In genomic region chr17:6683081-6683684, GRCh38 we compare ENCODE assay signal across 26 cellular contexts. TPM values are rescaled to one million over a fixed set of nuclear protein-coding genes. Genes with fewer than 3 reads are reported as not detected.
"Had no signal": no experiment of that assay in that cellular context is flagged by ENCODE, and none has a peak within 500 bp of the region (broad histone marks: within the 10 kb centered on the region; RNA-seq: fewer than 3 reads in every experiment).

No MANE protein-coding gene starts in this region.

- H3K4me3 ChIP-seq: adrenal gland, coronary artery, SK-N-MC had no signal

- H3K4me1 ChIP-seq: adrenal gland had no signal

- DNase-seq: activated CD4-positive, alpha-beta T cell treated with anti-CD3 and anti-CD28 coated beads for 4 hours; activated CD8-positive, alpha-beta memory T cell treated with anti-CD3 and anti-CD28 coated beads, Interleukin-2, amount 50 U/mL, for 4 hours; activated CD8-positive, alpha-beta T cell treated with anti-CD3 and anti-CD28 coated beads for 36 hours; activated naive CD4-positive, alpha-beta T cell treated with anti-CD3 and anti-CD28 coated beads, Interleukin-2, amount 50 U/mL, for 16 hours; activated naive CD8-positive, alpha-beta T cell treated with anti-CD3 and anti-CD28 coated beads, Interleukin-2, amount 10 ng/mL, durations not matched to agents 7 days and 5 days; activated T-cell treated with anti-CD3 and anti-CD28 coated beads, Interleukin-2, amount 50 U/mL, for 72 hours; adrenal gland; anterior cingulate cortex; cerebellar nuclear complex; MM.1S; NCI-H1105; NCI-H1436; NCI-H187; NCI-H2081 treated with DMSO at 0.1 percent for 48 hours; NCI-H2227 treated with DMSO at 0.1 percent for 48 hours; NCI-H446 treated with DMSO at 0.1 percent for 48 hours; NCI-H524 treated with DMSO at 0.1 percent for 48 hours; PC-3; T-helper 1 cell; WERI-Rb-1 had no signal

- H3K27ac ChIP-seq: adrenal gland, coronary artery, SK-N-MC, WERI-Rb-1 had no signal

- H3K36me3 ChIP-seq: adrenal gland, WERI-Rb-1 had no signal

- H3K9me3 ChIP-seq: adrenal gland had no signal

- ATAC-seq: activated CD4-positive, CD25-positive, alpha-beta regulatory T cell treated with anti-CD3 and anti-CD28 coated beads, Interleukin-2, amount 50 U/mL, for 24 hours; activated CD8-positive, alpha-beta T cell treated with anti-CD3 and anti-CD28 coated beads for 36 hours; activated T-cell treated with anti-CD3 and anti-CD28 coated beads, Interleukin-2, amount 50 U/mL, for 72 hours; PC-3 had no signal

- FAIRE-seq: RCC 7860 had no signal

RNA-seq across cellular contexts. Expression of gene SLC13A5, which starts 30.0 kb away (rescaled TPM):
- total RNA-seq: activated CD8-positive, alpha-beta T cell treated with anti-CD3 and anti-CD28 coated beads for 36 hours; activated naive CD8-positive, alpha-beta T cell treated with anti-CD3 and anti-CD28 coated beads, Interleukin-2, amount 10 ng/mL, durations not matched to agents 7 days and 5 days; activated T-helper 2 cell treated with anti-CD3 and anti-CD28 coated beads, Interferon-gamma antibody, Interleukin-2, Interleukin-4, amounts not matched to agents 10 μg/mL and 5 μg/mL and 100 μg/mL, durations not matched to agents 14 hours and 24 hours and 36 hours; PC-3; T-helper 2 cell treated with Interferon-gamma antibody and Interleukin-4, amounts not matched to agents 100 ng/mL and 5 ng/mL, for 36 hours had no signal
